ENCODE assay signal across 24 cellular contexts in the genomic region with DNA sequence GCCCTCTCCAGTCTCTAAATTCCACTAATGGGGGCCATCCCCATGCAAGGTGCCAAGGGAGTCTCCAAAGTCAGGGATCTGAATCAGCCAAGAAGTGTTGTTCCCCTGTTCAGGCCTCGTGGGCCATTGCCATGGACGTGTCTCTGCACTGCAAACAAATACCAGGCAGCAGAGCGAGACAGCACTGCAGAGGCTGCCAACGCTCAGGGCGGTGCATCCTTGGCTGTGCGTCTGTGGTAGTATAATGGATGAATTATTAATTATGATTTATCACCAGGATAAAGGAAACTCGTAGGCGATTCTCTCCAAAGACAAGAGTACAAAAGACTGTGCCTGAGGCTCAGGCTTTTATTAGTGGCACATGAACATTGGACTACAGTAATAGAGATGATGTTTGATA.
DNase-seq lines count a peak whose midpoint lies in the region; ATAC-seq and TF ChIP-seq lines count a peak whose summit lies in the region.
"Had no signal": no experiment of that assay in that cellular context is flagged by ENCODE, and none has a peak within 500 bp of the region (broad histone marks: within the 10 kb centered on the region; RNA-seq: fewer than 3 reads in every experiment).

No MANE protein-coding gene starts in this region.

- no peak overlapping the region for H2AFZ ChIP-seq in SK-N-SH (ENCODE audit: low read depth)

- H3K4me1 ChIP-seq in SK-N-SH (ENCODE audit: control insufficient read depth in 1 of 2, insufficient read depth in 2 of 2, low read depth in 1 of 2, low read length in 1 of 2), result peaks cover 0 to 9% of the 10 kb centered on the region in 2 experiments; a peak in 1 of 4 replicates
- no peaks in the 10 kb centered on the region for H3K4me1 ChIP-seq in upper lobe of right lung
- H3K4me1 ChIP-seq: A549 had no signal

- POLR2A ChIA-PET in SK-N-SH (lab: Yijun Ruan, JAX), result no interaction called here

- H3K27ac Mint-ChIP-seq in stimulated activated effector memory CD8-positive, alpha-beta T cell treated with anti-CD3 and anti-CD28 coated beads, Interleukin-12 subunit alpha, Interleukin-12 subunit beta, amount 100 ng/mL, for 72 hours, result no peak overlapping the region
- H3K27ac Mint-ChIP-seq: activated CD8-positive, alpha-beta T cell treated with anti-CD3 and anti-CD28 coated beads for 36 hours; activated naive CD4-positive, alpha-beta T cell treated with anti-CD3 and anti-CD28 coated beads, Interleukin-2, amount 50 U/mL, for 72 hours; activated T-cell treated with anti-CD3 and anti-CD28 coated beads, Interleukin-2, amount 50 U/mL, for 72 hours; CD4-positive, alpha-beta T cell; nephron progenitor cell; stimulated activated naive B cell treated with anti-CD40 and anti-IgM and Interleukin-4, amounts not matched to agents 10 μg/mL and 1 μg/mL and 100 μg/mL, for 72 hours had no signal

- no peak for TF ChIP-seq EP300 in SK-N-SH (IDR thresholded peaks at IDR 0.05; ENCODE audit: borderline replicate concordance in 1 of 2, low read depth in 1 of 2, low read length in 1 of 2)

- 23% methylated on average over 8 of the region's 8 CpGs for WGBS in SK-N-SH (ENCODE audit: low lambda C conversion rate)

- H3K4me2 ChIP-seq in SK-N-SH, result no peak overlapping the region
- H3K4me2 ChIP-seq: A549 had no signal

- no peaks in the 10 kb centered on the region for H3K9me3 Mint-ChIP-seq in stimulated activated effector memory CD8-positive, alpha-beta T cell treated with anti-CD3 and anti-CD28 coated beads, Interleukin-12 subunit alpha, Interleukin-12 subunit beta, amount 100 ng/mL, for 72 hours
- H3K9me3 Mint-ChIP-seq: activated naive CD4-positive, alpha-beta T cell treated with anti-CD3 and anti-CD28 coated beads, Interleukin-2, amount 50 U/mL, for 72 hours; activated T-cell treated with anti-CD3 and anti-CD28 coated beads, Interleukin-2, amount 50 U/mL, for 72 hours; stimulated activated naive B cell treated with anti-CD40 and anti-IgM and Interleukin-4, amounts not matched to agents 10 μg/mL and 1 μg/mL and 100 μg/mL, for 72 hours had no signal

- CTCF ChIA-PET in SK-N-SH (lab: Yijun Ruan, JAX), result interaction anchor here (1.3 kb wide), 1 partner anchor 132 kb away, joined by 3 read pairs; no protein-coding TSS in a partner anchor

- H3K9me3 ChIP-seq in SK-N-SH (no peaks in the 10 kb centered on the region), upper lobe of right lung (no peaks in the 10 kb centered on the region)
- H3K9me3 ChIP-seq: A549 had no signal

- no peak overlapping the region for H3K4me3 Mint-ChIP-seq in stimulated activated effector memory CD8-positive, alpha-beta T cell treated with anti-CD3 and anti-CD28 coated beads, Interleukin-12 subunit alpha, Interleukin-12 subunit beta, amount 100 ng/mL, for 72 hours
- H3K4me3 Mint-ChIP-seq: activated CD8-positive, alpha-beta T cell treated with anti-CD3 and anti-CD28 coated beads for 36 hours; activated T-cell treated with anti-CD3 and anti-CD28 coated beads, Interleukin-2, amount 50 U/mL, for 72 hours; CD4-positive, alpha-beta T cell; nephron progenitor cell; stimulated activated naive B cell treated with anti-CD40 and anti-IgM and Interleukin-4, amounts not matched to agents 10 μg/mL and 1 μg/mL and 100 μg/mL, for 72 hours had no signal

- H3F3A ChIP-seq in SK-N-SH (replicated peaks; ENCODE audit: insufficient read depth), result no peaks in the 10 kb centered on the region

- no peak for TF ChIP-seq RAD21 in SK-N-SH (IDR thresholded peaks at IDR 0.05; ENCODE audit: low read length)

- H4K20me1 ChIP-seq in SK-N-SH (ENCODE audit: insufficient read depth), result no peaks in the 10 kb centered on the region

- H3K9ac ChIP-seq in SK-N-SH, result no peak overlapping the region

- H3K9me2 ChIP-seq in SK-N-SH, result no peaks in the 10 kb centered on the region

- H3K36me3 Mint-ChIP-seq in stimulated activated effector memory CD8-positive, alpha-beta T cell treated with anti-CD3 and anti-CD28 coated beads, Interleukin-12 subunit alpha, Interleukin-12 subunit beta, amount 100 ng/mL, for 72 hours, result no peaks in the 10 kb centered on the region
- H3K36me3 Mint-ChIP-seq: activated naive CD4-positive, alpha-beta T cell treated with anti-CD3 and anti-CD28 coated beads, Interleukin-2, amount 50 U/mL, for 72 hours; stimulated activated naive B cell treated with anti-CD40 and anti-IgM and Interleukin-4, amounts not matched to agents 10 μg/mL and 1 μg/mL and 100 μg/mL, for 72 hours had no signal

- H3K4me3 ChIP-seq in SK-N-SH (ENCODE audit: low read depth in 2 of 2, low read length in 1 of 2), result no peak overlapping the region
- H3K4me3 ChIP-seq in fibroblast of the aortic adventitia (ENCODE audit: low read depth, low read length), result no peak overlapping the region
- no peak overlapping the region for H3K4me3 ChIP-seq in upper lobe of right lung
- H3K4me3 ChIP-seq: A549, transverse colon had no signal

- intact Hi-C loops in upper lobe of right lung (cut with DNase I), result no loop called here

- H3K36me3 ChIP-seq in SK-N-SH (replicated peaks in 1 of 2; ENCODE audit: control insufficient read depth in 1 of 2, insufficient read depth in 2 of 2, low read length in 1 of 2), result no peaks in the 10 kb centered on the region
- no peaks in the 10 kb centered on the region for H3K36me3 ChIP-seq in upper lobe of right lung
- H3K36me3 ChIP-seq: transverse colon, WERI-Rb-1 had no signal

- H3K4me1 Mint-ChIP-seq in stimulated activated effector memory CD8-positive, alpha-beta T cell treated with anti-CD3 and anti-CD28 coated beads, Interleukin-12 subunit alpha, Interleukin-12 subunit beta, amount 100 ng/mL, for 72 hours, result no peaks in the 10 kb centered on the region
- H3K4me1 Mint-ChIP-seq: stimulated activated naive B cell treated with anti-CD40 and anti-IgM and Interleukin-4, amounts not matched to agents 10 μg/mL and 1 μg/mL and 100 μg/mL, for 72 hours had no signal

- TF ChIP-seq CTCF in SK-N-SH (IDR thresholded peaks at IDR 0.05), result no peak
- TF ChIP-seq CTCF in fibroblast of the aortic adventitia (IDR thresholded peaks at IDR 0.05; ENCODE audit: insufficient read depth, low read length), result no peak
- TF ChIP-seq CTCF in upper lobe of right lung (IDR thresholded peaks at IDR 0.05), result no peak

- H3K27ac ChIP-seq in SK-N-SH (ENCODE audit: low read depth in 2 of 2, low read length in 1 of 2) (no peak overlapping the region; a peak in 1 of 4 replicates), upper lobe of right lung (peak overlapping the region; percentile 60)
- H3K27ac ChIP-seq: A549, epithelial cell of prostate, transverse colon, WERI-Rb-1 had no signal

- DNase-seq in SK-N-SH (peak; percentile 17), NCI-H2029 (lab: John Stamatoyannopoulos, UW) (peak; percentile 73), fibroblast of the aortic adventitia (ENCODE audit: low read depth) (peak; percentile 1), upper lobe of right lung (no peak)
- DNase-seq in stimulated activated effector memory CD8-positive, alpha-beta T cell treated with anti-CD3 and anti-CD28 coated beads, Interleukin-12 subunit alpha, Interleukin-12 subunit beta, amount 100 ng/mL, for 72 hours (ENCODE audit: low spot score in 2 of 2), result no peak
- DNase-seq: activated CD8-positive, alpha-beta T cell treated with anti-CD3 and anti-CD28 coated beads for 36 hours; activated T-cell treated with anti-CD3 and anti-CD28 coated beads, Interleukin-2, amount 50 U/mL, for 72 hours; CD4-positive, alpha-beta T cell; cortex of kidney; mesendoderm; NCI-H2107; nephron progenitor cell; NK-92 treated with Interleukin-12 subunit alpha and Interleukin-12 subunit beta, amount 100 ng/mL, for 24 hours; stimulated activated CD4-positive, alpha-beta T cell treated with anti-CD3 and anti-CD28 coated beads, Interleukin-12 subunit alpha, Interleukin-12 subunit beta, amount 100 ng/mL, for 4 hours; stimulated activated naive B cell treated with anti-CD40 and anti-IgM and Interleukin-4, amounts not matched to agents 10 μg/mL and 1 μg/mL and 100 μg/mL, for 72 hours; T-helper 1 cell; transverse colon; WERI-Rb-1 had no signal

- no peaks in the 10 kb centered on the region for H3K79me2 ChIP-seq in SK-N-SH (ENCODE audit: insufficient read depth)

- no peaks in the 10 kb centered on the region for H3K27me3 ChIP-seq in SK-N-SH (ENCODE audit: insufficient read depth)
- H3K27me3 ChIP-seq in upper lobe of right lung, result no peaks in the 10 kb centered on the region
- H3K27me3 ChIP-seq: transverse colon had no signal

- ATAC-seq in SK-N-SH treated with all-trans-retinoic acid at 6 μM for 48 hours, result no peak
- peak; percentile 64 for ATAC-seq in upper lobe of right lung
- no peak for ATAC-seq in HG02884 (IDR thresholded peaks at IDR 0.05; ENCODE audit: unreplicated experiment)
- ATAC-seq in stimulated activated effector memory CD8-positive, alpha-beta T cell treated with anti-CD3 and anti-CD28 coated beads, Interleukin-12 subunit alpha, Interleukin-12 subunit beta, amount 100 ng/mL, for 72 hours, result no peak
- ATAC-seq in GM18498 (IDR thresholded peaks at IDR 0.05; ENCODE audit: unreplicated experiment), result no peak
- ATAC-seq: A549; activated CD8-positive, alpha-beta T cell treated with anti-CD3 and anti-CD28 coated beads for 36 hours; activated naive CD4-positive, alpha-beta T cell treated with anti-CD3 and anti-CD28 coated beads, Interleukin-2, amount 50 U/mL, for 72 hours; activated T-cell treated with anti-CD3 and anti-CD28 coated beads, Interleukin-2, amount 50 U/mL, for 72 hours; stimulated activated naive B cell treated with anti-CD40 and anti-IgM and Interleukin-4, amounts not matched to agents 10 μg/mL and 1 μg/mL and 100 μg/mL, for 72 hours had no signal

TF ChIP-seq in SK-N-SH, 30 proteins besides CTCF, POLR2A, EP300 and RAD21 (continues in another document):
- TF ChIP-seq NFIC (IDR thresholded peaks at IDR 0.05; ENCODE audit: borderline replicate concordance) (no peak), ELF1 (IDR thresholded peaks at IDR 0.05) (no peak), RXRA (IDR thresholded peaks at IDR 0.05; ENCODE audit: borderline replicate concordance, low read depth) (no peak)
- TF ChIP-seq, protein P1, sequence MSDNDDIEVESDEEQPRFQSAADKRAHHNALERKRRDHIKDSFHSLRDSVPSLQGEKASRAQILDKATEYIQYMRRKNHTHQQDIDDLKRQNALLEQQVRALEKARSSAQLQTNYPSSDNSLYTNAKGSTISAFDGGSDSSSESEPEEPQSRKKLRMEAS (IDR thresholded peaks at IDR 0.05; ENCODE audit: low read depth), result no peak

TF ChIP-seq in SK-N-SH treated with all-trans-retinoic acid at 6 μM for 48 hours, 23 proteins besides CTCF, POLR2A, EP300 and RAD21 (continues in another document):
- TF ChIP-seq CREB5 (CRISPR knock-in tag; IDR thresholded peaks at IDR 0.05; ENCODE audit: low read depth) (no peak), SNAI2 (CRISPR knock-in tag; IDR thresholded peaks at IDR 0.05) (no peak)

Comparison
In these comparisons a context has a peak if more than half of its experiments do, and no peak if none do; other contexts are left out.
1. DNase-seq: peak in SK-N-SH (single experiment), NCI-H2029 (single experiment) and fibroblast of the aortic adventitia (single experiment); none in upper lobe of right lung (single experiment) and stimulated activated effector memory CD8-positive, alpha-beta T cell treated with anti-CD3 and anti-CD28 coated beads, Interleukin-12 subunit alpha, Interleukin-12 subunit beta, amount 100 ng/mL, for 72 hours (0 of 2).